16 cellular contexts compared by ENCODE assay signal in genomic region chr3:99783009-99783573, GRCh38. TPM values are rescaled to one million over a fixed set of nuclear protein-coding genes. Genes with fewer than 3 reads are reported as not detected.
DNase-seq lines count a peak whose midpoint lies in the region; FAIRE-seq and TF ChIP-seq lines count a peak whose summit lies in the region.
"Had no signal": no experiment of that assay in that cellular context is flagged by ENCODE, and none has a peak within 500 bp of the region (broad histone marks: within the 10 kb centered on the region; RNA-seq: fewer than 3 reads in every experiment).

No MANE protein-coding gene starts in this region.

- H3K36me3 Mint-ChIP-seq in activated T-helper 1 cell treated with anti-CD3 and anti-CD28 coated beads, Interleukin-12 subunit alpha, Interleukin-12 subunit beta, Interleukin-2, Interleukin-4 antibody, amounts not matched to agents 30 ng/mL and 10 ng/mL and 1 ng/mL, durations not matched to agents 14 hours and 24 hours and 36 hours (ENCODE audit: low read depth): no peaks in the 10 kb centered on the region
- H3K36me3 Mint-ChIP-seq: CD14-positive monocyte had no signal

- H3K27me3 ChIP-seq in bronchial epithelial cell (ENCODE audit: control insufficient read depth, insufficient read depth, low read length) (no peaks in the 10 kb centered on the region), mesenchymal stem cell (ENCODE audit: control insufficient read depth in 1 of 2, insufficient read depth in 1 of 2, low read length in 2 of 2) (peaks cover 0 to 28% of the 10 kb centered on the region in 2 experiments), Karpas-422 (ENCODE audit: low read length) (no peaks in the 10 kb centered on the region)
- H3K27me3 ChIP-seq: colonic mucosa had no signal

- H3K4me1 Mint-ChIP-seq in activated T-helper 1 cell treated with anti-CD3 and anti-CD28 coated beads, Interleukin-12 subunit alpha, Interleukin-12 subunit beta, Interleukin-2, Interleukin-4 antibody, amounts not matched to agents 30 ng/mL and 10 ng/mL and 1 ng/mL, durations not matched to agents 14 hours and 24 hours and 36 hours (ENCODE audit: low read depth): no peaks in the 10 kb centered on the region
- H3K4me1 Mint-ChIP-seq: CD14-positive monocyte had no signal

- H3K4ac ChIP-seq in mesenchymal stem cell (ENCODE audit: low read depth in 1 of 2, low read length in 2 of 2): no peak overlapping the region

- H2BK120ac ChIP-seq in mesenchymal stem cell (ENCODE audit: low read depth, low read length): no peak overlapping the region

- no peak overlapping the region for H2BK15ac ChIP-seq in mesenchymal stem cell (ENCODE audit: low read depth, poor library complexity, severe bottlenecking)

- no peaks in the 10 kb centered on the region for H3K79me2 ChIP-seq in Karpas-422 (ENCODE audit: low read length)

- no peak overlapping the region for H2BK5ac ChIP-seq in mesenchymal stem cell (ENCODE audit: low read depth, low read length, poor library complexity, severe bottlenecking)

- peak overlapping the region; percentile 51 for H3K9ac ChIP-seq in mesenchymal stem cell (ENCODE audit: low read length)
- no peak overlapping the region for H3K9ac ChIP-seq in Karpas-422 (ENCODE audit: low read length)

- no peak overlapping the region for H2BK12ac ChIP-seq in mesenchymal stem cell (ENCODE audit: low read length in 2 of 2)

- H3K27ac ChIP-seq in mesenchymal stem cell (ENCODE audit: low read length, poor library complexity, severe bottlenecking): peak overlapping the region; percentile 95
- H3K27ac ChIP-seq in Karpas-422 (ENCODE audit: low read length): no peak overlapping the region
- H3K27ac ChIP-seq: colonic mucosa, neutrophil had no signal

- peaks cover 28% of the 10 kb centered on the region for H3K27me3 Mint-ChIP-seq in activated T-helper 1 cell treated with anti-CD3 and anti-CD28 coated beads, Interleukin-12 subunit alpha, Interleukin-12 subunit beta, Interleukin-2, Interleukin-4 antibody, amounts not matched to agents 30 ng/mL and 10 ng/mL and 1 ng/mL, durations not matched to agents 14 hours and 24 hours and 36 hours (ENCODE audit: insufficient read depth)

- no peak overlapping the region for H3K14ac ChIP-seq in mesenchymal stem cell (ENCODE audit: low read length in 2 of 2)

- no peak overlapping the region for H4K8ac ChIP-seq in mesenchymal stem cell (ENCODE audit: low read length)

- H4K91ac ChIP-seq in mesenchymal stem cell (ENCODE audit: low read length): no peak overlapping the region

- no peak overlapping the region for H3K23ac ChIP-seq in mesenchymal stem cell (ENCODE audit: low read length in 2 of 2)

- no peak overlapping the region for H3K4me3 Mint-ChIP-seq in activated T-helper 1 cell treated with anti-CD3 and anti-CD28 coated beads, Interleukin-12 subunit alpha, Interleukin-12 subunit beta, Interleukin-2, Interleukin-4 antibody, amounts not matched to agents 30 ng/mL and 10 ng/mL and 1 ng/mL, durations not matched to agents 14 hours and 24 hours and 36 hours
- H3K4me3 Mint-ChIP-seq: activated CD8-positive, alpha-beta T cell treated with anti-CD3 and anti-CD28 coated beads, Interleukin-2, amount 10 ng/mL, durations not matched to agents 7 days and 5 days; activated naive CD4-positive, alpha-beta T cell treated with anti-CD3 and anti-CD28 coated beads for 36 hours; CD14-positive monocyte had no signal

- 38% methylated on average over 4 of the region's 5 CpGs for WGBS in mesenchymal stem cell

- DNase-seq in AG09319 (ENCODE audit: extremely low read depth, low read depth): peak; percentile 80
- DNase-seq in HTR-8/SVneo (ENCODE audit: insufficient read length, low spot score): peak; percentile 59
- DNase-seq in bronchial epithelial cell (ENCODE audit: low read depth): peak; percentile 7
- peak; percentile 80 for DNase-seq in mesenchymal stem cell
- DNase-seq in Karpas-422: no peak
- no peak for DNase-seq in activated T-helper 1 cell treated with anti-CD3 and anti-CD28 coated beads, Interleukin-12 subunit alpha, Interleukin-12 subunit beta, Interleukin-2, Interleukin-4 antibody, amounts not matched to agents 30 ng/mL and 10 ng/mL and 1 ng/mL, durations not matched to agents 14 hours and 24 hours and 36 hours (ENCODE audit: low spot score)
- DNase-seq in activated CD4-positive, alpha-beta T cell treated with anti-CD3 and anti-CD28 coated beads for 48 hours: no peak
- DNase-seq in stimulated activated CD4-positive, alpha-beta T cell treated with anti-CD3 and anti-CD28 coated beads, Interleukin-4, amount 100 ng/mL, for 24 hours: no peak
- DNase-seq: activated CD8-positive, alpha-beta T cell treated with anti-CD3 and anti-CD28 coated beads, Interleukin-2, amount 10 ng/mL, durations not matched to agents 7 days and 5 days; activated naive CD4-positive, alpha-beta T cell treated with anti-CD3 and anti-CD28 coated beads for 36 hours; colonic mucosa; KG1; NCI-H1930; stimulated activated CD4-positive, alpha-beta T cell treated with anti-CD3 and anti-CD28 coated beads, Interleukin-15, amount 100 ng/mL, for 24 hours had no signal

- H3K4me1 ChIP-seq in mesenchymal stem cell (ENCODE audit: control insufficient read depth, insufficient read depth, low read depth, low read length) (peaks cover 5% of the 10 kb centered on the region), Karpas-422 (ENCODE audit: low read length) (no peaks in the 10 kb centered on the region)
- H3K4me1 ChIP-seq: colonic mucosa had no signal

- no peaks in the 10 kb centered on the region for H3K9me3 Mint-ChIP-seq in activated T-helper 1 cell treated with anti-CD3 and anti-CD28 coated beads, Interleukin-12 subunit alpha, Interleukin-12 subunit beta, Interleukin-2, Interleukin-4 antibody, amounts not matched to agents 30 ng/mL and 10 ng/mL and 1 ng/mL, durations not matched to agents 14 hours and 24 hours and 36 hours
- H3K9me3 Mint-ChIP-seq: activated naive CD4-positive, alpha-beta T cell treated with anti-CD3 and anti-CD28 coated beads for 36 hours had no signal

- no peak overlapping the region for H3K18ac ChIP-seq in mesenchymal stem cell (ENCODE audit: low read depth in 1 of 2, low read length in 2 of 2)

- no peak overlapping the region for H3K27ac Mint-ChIP-seq in activated T-helper 1 cell treated with anti-CD3 and anti-CD28 coated beads, Interleukin-12 subunit alpha, Interleukin-12 subunit beta, Interleukin-2, Interleukin-4 antibody, amounts not matched to agents 30 ng/mL and 10 ng/mL and 1 ng/mL, durations not matched to agents 14 hours and 24 hours and 36 hours
- H3K27ac Mint-ChIP-seq: activated CD8-positive, alpha-beta T cell treated with anti-CD3 and anti-CD28 coated beads, Interleukin-2, amount 10 ng/mL, durations not matched to agents 7 days and 5 days; activated naive CD4-positive, alpha-beta T cell treated with anti-CD3 and anti-CD28 coated beads for 36 hours; CD14-positive monocyte had no signal

- H3K36me3 ChIP-seq in bronchial epithelial cell (ENCODE audit: control insufficient read depth, insufficient read depth, low read length) (no peaks in the 10 kb centered on the region), mesenchymal stem cell (ENCODE audit: control insufficient read depth in 1 of 2, insufficient read depth in 2 of 2, low read depth in 1 of 2, low read length in 2 of 2) (peaks cover 0 to 2% of the 10 kb centered on the region in 2 experiments), Karpas-422 (ENCODE audit: insufficient read depth, low read length) (no peaks in the 10 kb centered on the region)
- H3K36me3 ChIP-seq: colonic mucosa, neutrophil had no signal

- no peak overlapping the region for H2AK5ac ChIP-seq in mesenchymal stem cell (ENCODE audit: low read length, severe bottlenecking)

- no peaks in the 10 kb centered on the region for H3K9me3 ChIP-seq in mesenchymal stem cell (ENCODE audit: control insufficient read depth, low read length)
- no peaks in the 10 kb centered on the region for H3K9me3 ChIP-seq in Karpas-422 (ENCODE audit: low read length)
- H3K9me3 ChIP-seq: colonic mucosa, neutrophil had no signal

- peaks cover 2% of the 10 kb centered on the region for H3K79me1 ChIP-seq in mesenchymal stem cell (replicated peaks; ENCODE audit: low read length, poor library complexity, severe bottlenecking)

- no peaks in the 10 kb centered on the region for H4K20me1 ChIP-seq in Karpas-422 (ENCODE audit: insufficient read depth, low read depth, low read length)

- no peak overlapping the region for H3K4me2 ChIP-seq in mesenchymal stem cell (ENCODE audit: low read length, poor library complexity, severe bottlenecking)
- H3K4me2 ChIP-seq in Karpas-422 (ENCODE audit: low read depth, low read length, poor library complexity, severe bottlenecking): no peak overlapping the region

- H3K4me3 ChIP-seq in bronchial epithelial cell (ENCODE audit: low read depth, low read length): no peak overlapping the region
- no peak overlapping the region for H3K4me3 ChIP-seq in mesenchymal stem cell (ENCODE audit: insufficient read depth in 1 of 2, low read depth in 1 of 2, low read length in 2 of 2)
- H3K4me3 ChIP-seq in Karpas-422 (ENCODE audit: low read length): no peak overlapping the region
- H3K4me3 ChIP-seq: colonic mucosa had no signal

- no peaks in the 10 kb centered on the region for H3K9me2 ChIP-seq in Karpas-422 (replicated peaks; ENCODE audit: insufficient read depth, low read length)

- intact Hi-C loops in activated T-helper 1 cell treated with anti-CD3 and anti-CD28 coated beads, Interleukin-12 subunit alpha, Interleukin-12 subunit beta, Interleukin-2, Interleukin-4 antibody, amounts not matched to agents 30 ng/mL and 10 ng/mL and 1 ng/mL, durations not matched to agents 14 hours and 24 hours and 36 hours (cut with micrococcal nuclease): no loop called here

- no peak overlapping the region for H2AFZ ChIP-seq in mesenchymal stem cell (ENCODE audit: low read depth, low read length)
- H2AFZ ChIP-seq in Karpas-422 (ENCODE audit: low read length): no peak overlapping the region

- FAIRE-seq in HTR-8/SVneo (lab: Jason Lieb, UNC) (peak; percentile 62), bronchial epithelial cell (lab: Jason Lieb, UNC) (no peak)

- TF ChIP-seq CTCF in AG09319 (IDR thresholded peaks at IDR 0.05; ENCODE audit: low read depth, low read length) (no peak), bronchial epithelial cell (IDR thresholded peaks at IDR 0.05; ENCODE audit: insufficient read depth, low read length, severe bottlenecking) (no peak)

RNA-seq across cellular contexts. Expression of gene CMSS1, which starts 34.6 kb away (rescaled TPM):
- 15.9 and 21.3 TPM in 2 replicates for total RNA-seq in bronchial epithelial cell
- 11.1 TPM for polyA plus RNA-seq in mesenchymal stem cell (2013, experiment 1 of 2)
- polyA plus RNA-seq in mesenchymal stem cell (2013, experiment 2 of 2): 12.6 TPM
- total RNA-seq in Karpas-422 (2014; rRNA removed; shearing (Covaris generic); ENCODE audit: low replicate concordance): 32.6 and 41.6 TPM in 2 replicates
- 108 and 121 TPM in 2 replicates for total RNA-seq in activated T-helper 1 cell treated with anti-CD3 and anti-CD28 coated beads, Interleukin-12 subunit alpha, Interleukin-12 subunit beta, Interleukin-2, Interleukin-4 antibody, amounts not matched to agents 30 ng/mL and 10 ng/mL and 1 ng/mL, durations not matched to agents 14 hours and 24 hours and 36 hours

Comparison
In these comparisons a context has a peak if more than half of its experiments do, and no peak if none do; other contexts are left out.
1. DNase-seq: peak in AG09319 (single experiment), HTR-8/SVneo (single experiment), bronchial epithelial cell (single experiment) and mesenchymal stem cell (single experiment); none in Karpas-422 (single experiment), activated T-helper 1 cell treated with anti-CD3 and anti-CD28 coated beads, Interleukin-12 subunit alpha, Interleukin-12 subunit beta, Interleukin-2, Interleukin-4 antibody, amounts not matched to agents 30 ng/mL and 10 ng/mL and 1 ng/mL, durations not matched to agents 14 hours and 24 hours and 36 hours (single experiment), activated CD4-positive, alpha-beta T cell treated with anti-CD3 and anti-CD28 coated beads for 48 hours (single experiment) and stimulated activated CD4-positive, alpha-beta T cell treated with anti-CD3 and anti-CD28 coated beads, Interleukin-4, amount 100 ng/mL, for 24 hours (single experiment).